ENCODE assay signal across 2 cellular contexts in genomic region chr5:157584628-157585027, GRCh38.
A peak's percentile ranks its signal among the peaks of the same experiment; 100 is the strongest.
TF ChIP-seq lines count a peak whose summit lies in the region.

No MANE protein-coding gene starts in this region.

TF ChIP-seq in A549, 52 proteins besides CTCF, POLR2A, EP300 and RAD21:
- TF ChIP-seq ZFP36 (IDR thresholded peaks at IDR 0.05; ENCODE audit: borderline replicate concordance, partially characterized antibody) (peak; percentile 53), PBX3 (IDR thresholded peaks at IDR 0.05) (no peak), KDM1A (IDR thresholded peaks at IDR 0.05; ENCODE audit: low read depth) (no peak), HMGXB4 (CRISPR knock-in tag; IDR thresholded peaks at IDR 0.05; ENCODE audit: borderline replicate concordance) (no peak), MYC (IDR thresholded peaks at IDR 0.05; ENCODE audit: borderline replicate concordance, low read length) (no peak)

TF ChIP-seq in K562, 482 proteins besides CTCF, POLR2A, EP300 and RAD21:
- TF ChIP-seq ZFP36 (IDR thresholded peaks at IDR 0.05; ENCODE audit: low read depth, low read length, partially characterized antibody) = peak; percentile 79
- peak; percentile 44; the same call in 1 of the 2 replicates for TF ChIP-seq ZNF407 (IDR thresholded peaks at IDR 0.05; ENCODE audit: low read depth)
- no peak for TF ChIP-seq DLX4 (CRISPR knock-in tag; IDR thresholded peaks at IDR 0.05)
- peak; percentile 58 for TF ChIP-seq RBM25 (IDR thresholded peaks at IDR 0.05; ENCODE audit: low read depth, low read length, severe bottlenecking)
- no peak for TF ChIP-seq ZNF431 (CRISPR knock-in tag; IDR thresholded peaks at IDR 0.05)
TF ChIP-seq in K562: peak in this region for 3.
